Comparison of ENCODE assay signal across 1 cellular context in the genomic region with DNA sequence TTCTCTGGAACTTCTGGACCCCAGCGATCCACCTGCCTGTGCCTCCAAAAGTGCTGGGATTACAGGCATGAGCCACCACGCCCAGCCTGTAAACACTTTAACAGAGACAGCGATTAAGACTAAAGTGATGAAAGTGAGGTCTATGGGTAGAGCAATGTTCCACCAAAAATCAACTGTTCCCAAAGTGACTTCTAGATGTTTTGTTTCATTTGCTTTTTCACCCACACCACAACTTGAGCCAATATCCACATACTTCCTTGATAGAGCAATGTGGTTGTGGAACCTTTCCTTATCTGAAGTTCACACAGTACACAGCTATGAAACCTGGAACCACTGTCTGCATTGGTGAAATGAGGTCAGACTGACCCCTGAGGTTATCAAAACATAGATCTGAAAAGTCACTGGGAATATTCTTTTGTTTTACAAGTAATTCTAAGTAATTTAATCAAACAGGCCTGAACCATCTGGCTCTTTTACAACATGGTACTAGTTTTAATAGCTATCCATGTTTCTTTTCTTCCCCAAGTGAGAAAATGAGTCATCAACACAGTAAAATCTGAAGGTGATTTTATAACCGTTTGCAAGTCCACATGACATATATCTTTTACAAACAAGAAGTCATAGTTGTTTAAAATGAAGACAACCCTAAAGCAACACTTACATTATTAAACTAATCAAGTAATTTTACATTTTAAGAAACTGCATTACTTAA.
TF ChIP-seq lines count a peak whose summit lies in the region.

No MANE protein-coding gene starts in this region.

TF ChIP-seq in K562, 482 proteins besides CTCF, POLR2A, EP300 and RAD21 (continued from another document and continues in another):
- TF ChIP-seq, protein P1, sequence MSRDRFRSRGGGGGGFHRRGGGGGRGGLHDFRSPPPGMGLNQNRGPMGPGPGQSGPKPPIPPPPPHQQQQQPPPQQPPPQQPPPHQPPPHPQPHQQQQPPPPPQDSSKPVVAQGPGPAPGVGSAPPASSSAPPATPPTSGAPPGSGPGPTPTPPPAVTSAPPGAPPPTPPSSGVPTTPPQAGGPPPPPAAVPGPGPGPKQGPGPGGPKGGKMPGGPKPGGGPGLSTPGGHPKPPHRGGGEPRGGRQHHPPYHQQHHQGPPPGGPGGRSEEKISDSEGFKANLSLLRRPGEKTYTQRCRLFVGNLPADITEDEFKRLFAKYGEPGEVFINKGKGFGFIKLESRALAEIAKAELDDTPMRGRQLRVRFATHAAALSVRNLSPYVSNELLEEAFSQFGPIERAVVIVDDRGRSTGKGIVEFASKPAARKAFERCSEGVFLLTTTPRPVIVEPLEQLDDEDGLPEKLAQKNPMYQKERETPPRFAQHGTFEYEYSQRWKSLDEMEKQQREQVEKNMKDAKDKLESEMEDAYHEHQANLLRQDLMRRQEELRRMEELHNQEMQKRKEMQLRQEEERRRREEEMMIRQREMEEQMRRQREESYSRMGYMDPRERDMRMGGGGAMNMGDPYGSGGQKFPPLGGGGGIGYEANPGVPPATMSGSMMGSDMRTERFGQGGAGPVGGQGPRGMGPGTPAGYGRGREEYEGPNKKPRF (IDR thresholded peaks at IDR 0.05; ENCODE audit: low read depth, low read length) = no peak
- TF ChIP-seq HDGF (IDR thresholded peaks at IDR 0.05) (no peak), NR2F6 (CRISPR knock-in tag; IDR thresholded peaks at IDR 0.05) (peak; percentile 86; the same call in 1 of the 2 replicates), PHB (CRISPR knock-in tag; IDR thresholded peaks at IDR 0.05) (no peak), CHD2 (IDR thresholded peaks at IDR 0.05; ENCODE audit: low read depth, low read length) (no peak), NELFE (IDR thresholded peaks at IDR 0.05; ENCODE audit: insufficient read depth, insufficient read length) (no peak), IFI16 (CRISPR knock-in tag; IDR thresholded peaks at IDR 0.05) (no peak), MTA2 (IDR thresholded peaks at IDR 0.05; ENCODE audit: low read depth) (peak; percentile 88), SUPT5H (IDR thresholded peaks at IDR 0.05) (no peak), SAP30 (IDR thresholded peaks at IDR 0.05; ENCODE audit: borderline replicate concordance, insufficient read depth, low read depth, low read length, poor library complexity, severe bottlenecking) (no peak), E2F1 (CRISPR knock-in tag; IDR thresholded peaks at IDR 0.05) (no peak), POLR2H (tag; IDR thresholded peaks at IDR 0.05; ENCODE audit: low read depth) (peak; percentile 74; the same call in 1 of the 2 replicates), ZNF175 (CRISPR knock-in tag; IDR thresholded peaks at IDR 0.05; ENCODE audit: low read depth) (peak; percentile 75), HNRNPH1 (optimal IDR thresholded peaks at IDR 0.05; ENCODE audit: low read depth, low read length) (no peak), MAX (CRISPR knock-in tag; IDR thresholded peaks at IDR 0.05) (peak; percentile 58), NR1H2 (CRISPR knock-in tag; IDR thresholded peaks at IDR 0.05) (no peak), PRMT5 (CRISPR knock-in tag; IDR thresholded peaks at IDR 0.05) (no peak), POLR2B (IDR thresholded peaks at IDR 0.05; ENCODE audit: low read depth, partially characterized antibody) (peak; percentile 37), ZNF232 (CRISPR knock-in tag; IDR thresholded peaks at IDR 0.05) (no peak), ARID4B (CRISPR knock-in tag; IDR thresholded peaks at IDR 0.05) (no peak), ZNF121 (CRISPR knock-in tag; conservative IDR thresholded peaks at IDR 0.05) (no peak), HOXB6 (CRISPR knock-in tag; IDR thresholded peaks at IDR 0.05; ENCODE audit: borderline replicate concordance) (no peak), NCOR1 (IDR thresholded peaks at IDR 0.05) (peak; percentile 94), ZNF449 (CRISPR knock-in tag; IDR thresholded peaks at IDR 0.05) (no peak), ZNF174 (CRISPR knock-in tag; IDR thresholded peaks at IDR 0.05) (no peak), SMARCC2 (IDR thresholded peaks at IDR 0.05; ENCODE audit: low read depth) (peak; percentile 97), PTBP1 (IDR thresholded peaks at IDR 0.05; ENCODE audit: low read depth, low read length) (no peak), ZNF561 (CRISPR knock-in tag; conservative IDR thresholded peaks at IDR 0.05) (no peak), ZNF445 (CRISPR knock-in tag; IDR thresholded peaks at IDR 0.05; ENCODE audit: low read depth) (0 out of 2 replicates have a peak, but pooled peaks have one; percentile 35)
- TF ChIP-seq, protein P2, sequence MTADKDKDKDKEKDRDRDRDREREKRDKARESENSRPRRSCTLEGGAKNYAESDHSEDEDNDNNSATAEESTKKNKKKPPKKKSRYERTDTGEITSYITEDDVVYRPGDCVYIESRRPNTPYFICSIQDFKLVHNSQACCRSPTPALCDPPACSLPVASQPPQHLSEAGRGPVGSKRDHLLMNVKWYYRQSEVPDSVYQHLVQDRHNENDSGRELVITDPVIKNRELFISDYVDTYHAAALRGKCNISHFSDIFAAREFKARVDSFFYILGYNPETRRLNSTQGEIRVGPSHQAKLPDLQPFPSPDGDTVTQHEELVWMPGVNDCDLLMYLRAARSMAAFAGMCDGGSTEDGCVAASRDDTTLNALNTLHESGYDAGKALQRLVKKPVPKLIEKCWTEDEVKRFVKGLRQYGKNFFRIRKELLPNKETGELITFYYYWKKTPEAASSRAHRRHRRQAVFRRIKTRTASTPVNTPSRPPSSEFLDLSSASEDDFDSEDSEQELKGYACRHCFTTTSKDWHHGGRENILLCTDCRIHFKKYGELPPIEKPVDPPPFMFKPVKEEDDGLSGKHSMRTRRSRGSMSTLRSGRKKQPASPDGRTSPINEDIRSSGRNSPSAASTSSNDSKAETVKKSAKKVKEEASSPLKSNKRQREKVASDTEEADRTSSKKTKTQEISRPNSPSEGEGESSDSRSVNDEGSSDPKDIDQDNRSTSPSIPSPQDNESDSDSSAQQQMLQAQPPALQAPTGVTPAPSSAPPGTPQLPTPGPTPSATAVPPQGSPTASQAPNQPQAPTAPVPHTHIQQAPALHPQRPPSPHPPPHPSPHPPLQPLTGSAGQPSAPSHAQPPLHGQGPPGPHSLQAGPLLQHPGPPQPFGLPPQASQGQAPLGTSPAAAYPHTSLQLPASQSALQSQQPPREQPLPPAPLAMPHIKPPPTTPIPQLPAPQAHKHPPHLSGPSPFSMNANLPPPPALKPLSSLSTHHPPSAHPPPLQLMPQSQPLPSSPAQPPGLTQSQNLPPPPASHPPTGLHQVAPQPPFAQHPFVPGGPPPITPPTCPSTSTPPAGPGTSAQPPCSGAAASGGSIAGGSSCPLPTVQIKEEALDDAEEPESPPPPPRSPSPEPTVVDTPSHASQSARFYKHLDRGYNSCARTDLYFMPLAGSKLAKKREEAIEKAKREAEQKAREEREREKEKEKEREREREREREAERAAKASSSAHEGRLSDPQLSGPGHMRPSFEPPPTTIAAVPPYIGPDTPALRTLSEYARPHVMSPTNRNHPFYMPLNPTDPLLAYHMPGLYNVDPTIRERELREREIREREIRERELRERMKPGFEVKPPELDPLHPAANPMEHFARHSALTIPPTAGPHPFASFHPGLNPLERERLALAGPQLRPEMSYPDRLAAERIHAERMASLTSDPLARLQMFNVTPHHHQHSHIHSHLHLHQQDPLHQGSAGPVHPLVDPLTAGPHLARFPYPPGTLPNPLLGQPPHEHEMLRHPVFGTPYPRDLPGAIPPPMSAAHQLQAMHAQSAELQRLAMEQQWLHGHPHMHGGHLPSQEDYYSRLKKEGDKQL (CRISPR knock-in tag; IDR thresholded peaks at IDR 0.05; ENCODE audit: borderline replicate concordance) = no peak
- TF ChIP-seq, protein P3, sequence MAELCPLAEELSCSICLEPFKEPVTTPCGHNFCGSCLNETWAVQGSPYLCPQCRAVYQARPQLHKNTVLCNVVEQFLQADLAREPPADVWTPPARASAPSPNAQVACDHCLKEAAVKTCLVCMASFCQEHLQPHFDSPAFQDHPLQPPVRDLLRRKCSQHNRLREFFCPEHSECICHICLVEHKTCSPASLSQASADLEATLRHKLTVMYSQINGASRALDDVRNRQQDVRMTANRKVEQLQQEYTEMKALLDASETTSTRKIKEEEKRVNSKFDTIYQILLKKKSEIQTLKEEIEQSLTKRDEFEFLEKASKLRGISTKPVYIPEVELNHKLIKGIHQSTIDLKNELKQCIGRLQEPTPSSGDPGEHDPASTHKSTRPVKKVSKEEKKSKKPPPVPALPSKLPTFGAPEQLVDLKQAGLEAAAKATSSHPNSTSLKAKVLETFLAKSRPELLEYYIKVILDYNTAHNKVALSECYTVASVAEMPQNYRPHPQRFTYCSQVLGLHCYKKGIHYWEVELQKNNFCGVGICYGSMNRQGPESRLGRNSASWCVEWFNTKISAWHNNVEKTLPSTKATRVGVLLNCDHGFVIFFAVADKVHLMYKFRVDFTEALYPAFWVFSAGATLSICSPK (IDR thresholded peaks at IDR 0.05; ENCODE audit: borderline replicate concordance) = no peak
